ENCODE assay signal across 25 cellular contexts in the genomic region with DNA sequence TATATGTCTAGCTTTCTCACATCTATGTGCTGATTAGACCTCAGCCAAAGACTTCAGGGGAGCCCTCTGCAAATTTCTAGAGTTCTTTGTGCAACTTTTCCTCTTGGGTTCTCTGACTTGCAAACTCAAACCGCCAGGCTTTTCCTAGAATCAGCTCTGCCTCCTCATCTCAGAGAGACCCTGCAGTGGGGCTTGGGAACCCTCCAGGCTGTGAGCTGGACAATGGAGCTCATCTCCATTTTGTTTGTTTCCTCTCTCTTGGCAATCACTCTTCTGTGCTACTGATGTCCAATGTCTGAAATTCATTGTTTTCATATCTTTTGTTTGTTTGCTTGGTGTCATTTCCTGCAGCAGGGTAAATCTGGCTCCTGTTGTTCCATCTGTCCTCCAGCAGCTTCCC. TPM values are rescaled to one million over a fixed set of nuclear protein-coding genes. Genes with fewer than 3 reads are reported as not detected.
DNase-seq lines count a peak whose midpoint lies in the region; ATAC-seq and TF ChIP-seq lines count a peak whose summit lies in the region.
"Had no signal": no experiment of that assay in that cellular context is flagged by ENCODE, and none has a peak within 500 bp of the region (broad histone marks: within the 10 kb centered on the region; RNA-seq: fewer than 3 reads in every experiment).

No MANE protein-coding gene starts in this region.

- H3K4me1 Mint-ChIP-seq in WTC11, result peaks cover 49% of the 10 kb centered on the region
- H3K4me1 Mint-ChIP-seq: IgD-negative memory B cell had no signal

- DNase-seq in DMS53 (lab: John Stamatoyannopoulos, UW) (peak; percentile 54), WTC11 (ENCODE audit: low spot score) (peak; percentile 22), iPS-NIHi11 (ENCODE audit: low spot score) (peak; percentile 11), NCI-H146 (lab: John Stamatoyannopoulos, UW) (no peak), NCI-H226 (no peak), foreskin keratinocyte (no peak)
- DNase-seq: CD4-positive, alpha-beta T cell; DMS153; EL; HFFc6; Kasumi-1; MM.1S; NCI-H1092; NCI-H2107; NCI-H446 treated with DMSO at 0.1 percent for 48 hours; NCI-H69; NK-92 treated with Interleukin-12 subunit alpha and Interleukin-12 subunit beta, amount 100 ng/mL, for 24 hours had no signal

- TF ChIP-seq CTCF in WTC11 (IDR thresholded peaks at IDR 0.05) (no peak), foreskin keratinocyte (conservative IDR thresholded peaks at IDR 0.05) (no peak)

- H3K4me3 ChIP-seq in HUES6 (ENCODE audit: low read depth, low read length), result 0 out of 2 replicates have a peak overlapping the region, but pooled peaks have one; percentile 9
- H3K4me3 ChIP-seq: SK-N-MC had no signal

- ATAC-seq in WTC11 (peak; percentile 90), HG03159 (IDR thresholded peaks at IDR 0.05; ENCODE audit: unreplicated experiment) (no peak), foreskin keratinocyte (no peak)
- ATAC-seq: Right ventricle myocardium inferior had no signal

- H3K36me3 ChIP-seq in HUES6 (ENCODE audit: control insufficient read depth, insufficient read depth, low read length), result no peaks in the 10 kb centered on the region

- peaks cover 11% of the 10 kb centered on the region for H3K9me3 Mint-ChIP-seq in WTC11
- H3K9me3 Mint-ChIP-seq: CD4-positive, alpha-beta T cell; HFFc6; IgD-negative memory B cell had no signal

- H3K27ac ChIP-seq in HUES6 (ENCODE audit: low read depth, low read length), result peak overlapping the region; percentile 71
- no peak overlapping the region for H3K27ac ChIP-seq in foreskin keratinocyte
- H3K27ac ChIP-seq: SK-N-MC had no signal

- H3K27me3 Mint-ChIP-seq in WTC11 (ENCODE audit: low read depth), result no peaks in the 10 kb centered on the region
- H3K27me3 Mint-ChIP-seq: IgD-negative memory B cell had no signal

- H3K9ac ChIP-seq in HUES6 (ENCODE audit: low read length), result no peak overlapping the region

- peak overlapping the region; percentile 97 for H3K27ac Mint-ChIP-seq in WTC11
- H3K27ac Mint-ChIP-seq: CD4-positive, alpha-beta T cell; HFFc6; IgD-negative memory B cell had no signal

- peak overlapping the region; percentile 24; the same call in 1 of the 2 replicates for H3K4me3 Mint-ChIP-seq in WTC11
- H3K4me3 Mint-ChIP-seq: CD4-positive, alpha-beta T cell; HFFc6; IgD-negative memory B cell had no signal

- H3K4me1 ChIP-seq in HUES6 (ENCODE audit: control insufficient read depth, insufficient read depth, low read length), result peaks cover 12% of the 10 kb centered on the region
- no peaks in the 10 kb centered on the region for H3K4me1 ChIP-seq in foreskin keratinocyte

- CTCF ChIA-PET in WTC11 (lab: Charles Lee), result interaction anchor here (1.1 kb wide), 1 partner anchor 427 kb away, joined by 3 read pairs; no protein-coding TSS in a partner anchor

- POLR2A ChIA-PET in WTC11 (lab: Charles Lee), result no interaction called here

- H3K27me3 ChIP-seq in HUES6 (ENCODE audit: control insufficient read depth, insufficient read depth, low read length) (no peaks in the 10 kb centered on the region), foreskin keratinocyte (no peaks in the 10 kb centered on the region)

- peaks cover 8% of the 10 kb centered on the region; the same call in 1 of the 2 replicates for H3K36me3 Mint-ChIP-seq in WTC11
- H3K36me3 Mint-ChIP-seq: IgD-negative memory B cell had no signal

- H3K9me3 ChIP-seq in HUES6 (ENCODE audit: control insufficient read depth, insufficient read depth, low read depth, low read length), result no peaks in the 10 kb centered on the region

TF ChIP-seq in WTC11, 78 proteins besides CTCF, POLR2A, EP300 and RAD21:
- TF ChIP-seq, protein P1, sequence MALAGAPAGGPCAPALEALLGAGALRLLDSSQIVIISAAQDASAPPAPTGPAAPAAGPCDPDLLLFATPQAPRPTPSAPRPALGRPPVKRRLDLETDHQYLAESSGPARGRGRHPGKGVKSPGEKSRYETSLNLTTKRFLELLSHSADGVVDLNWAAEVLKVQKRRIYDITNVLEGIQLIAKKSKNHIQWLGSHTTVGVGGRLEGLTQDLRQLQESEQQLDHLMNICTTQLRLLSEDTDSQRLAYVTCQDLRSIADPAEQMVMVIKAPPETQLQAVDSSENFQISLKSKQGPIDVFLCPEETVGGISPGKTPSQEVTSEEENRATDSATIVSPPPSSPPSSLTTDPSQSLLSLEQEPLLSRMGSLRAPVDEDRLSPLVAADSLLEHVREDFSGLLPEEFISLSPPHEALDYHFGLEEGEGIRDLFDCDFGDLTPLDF (CRISPR knock-in tag; IDR thresholded peaks at IDR 0.05), result no peak
- TF ChIP-seq SOX15 (CRISPR knock-in tag; IDR thresholded peaks at IDR 0.05) (no peak), CREB1 (CRISPR knock-in tag; IDR thresholded peaks at IDR 0.05) (no peak), OVOL2 (CRISPR knock-in tag; IDR thresholded peaks at IDR 0.05; ENCODE audit: borderline replicate concordance) (no peak), ZNF671 (CRISPR knock-in tag; IDR thresholded peaks at IDR 0.05) (no peak), GABPB1 (CRISPR knock-in tag; IDR thresholded peaks at IDR 0.05) (no peak), ESRRA (CRISPR knock-in tag; IDR thresholded peaks at IDR 0.05; ENCODE audit: borderline replicate concordance) (no peak), ZNF396 (CRISPR knock-in tag; IDR thresholded peaks at IDR 0.05; ENCODE audit: borderline replicate concordance) (no peak)
- TF ChIP-seq, protein P2, sequence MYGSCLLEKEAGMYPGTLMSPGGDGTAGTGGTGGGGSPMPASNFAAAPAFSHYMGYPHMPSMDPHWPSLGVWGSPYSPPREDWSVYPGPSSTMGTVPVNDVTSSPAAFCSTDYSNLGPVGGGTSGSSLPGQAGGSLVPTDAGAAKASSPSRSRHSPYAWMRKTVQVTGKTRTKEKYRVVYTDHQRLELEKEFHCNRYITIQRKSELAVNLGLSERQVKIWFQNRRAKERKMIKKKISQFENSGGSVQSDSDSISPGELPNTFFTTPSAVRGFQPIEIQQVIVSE (CRISPR knock-in tag; IDR thresholded peaks at IDR 0.05; ENCODE audit: borderline replicate concordance), result no peak
- TF ChIP-seq, protein P3, sequence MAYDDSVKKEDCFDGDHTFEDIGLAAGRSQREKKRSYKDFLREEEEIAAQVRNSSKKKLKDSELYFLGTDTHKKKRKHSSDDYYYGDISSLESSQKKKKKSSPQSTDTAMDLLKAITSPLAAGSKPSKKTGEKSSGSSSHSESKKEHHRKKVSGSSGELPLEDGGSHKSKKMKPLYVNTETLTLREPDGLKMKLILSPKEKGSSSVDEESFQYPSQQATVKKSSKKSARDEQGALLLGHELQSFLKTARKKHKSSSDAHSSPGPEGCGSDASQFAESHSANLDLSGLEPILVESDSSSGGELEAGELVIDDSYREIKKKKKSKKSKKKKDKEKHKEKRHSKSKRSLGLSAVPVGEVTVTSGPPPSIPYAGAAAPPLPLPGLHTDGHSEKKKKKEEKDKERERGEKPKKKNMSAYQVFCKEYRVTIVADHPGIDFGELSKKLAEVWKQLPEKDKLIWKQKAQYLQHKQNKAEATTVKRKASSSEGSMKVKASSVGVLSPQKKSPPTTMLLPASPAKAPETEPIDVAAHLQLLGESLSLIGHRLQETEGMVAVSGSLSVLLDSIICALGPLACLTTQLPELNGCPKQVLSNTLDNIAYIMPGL (CRISPR knock-in tag; IDR thresholded peaks at IDR 0.05), result no peak
- TF ChIP-seq, protein P4, sequence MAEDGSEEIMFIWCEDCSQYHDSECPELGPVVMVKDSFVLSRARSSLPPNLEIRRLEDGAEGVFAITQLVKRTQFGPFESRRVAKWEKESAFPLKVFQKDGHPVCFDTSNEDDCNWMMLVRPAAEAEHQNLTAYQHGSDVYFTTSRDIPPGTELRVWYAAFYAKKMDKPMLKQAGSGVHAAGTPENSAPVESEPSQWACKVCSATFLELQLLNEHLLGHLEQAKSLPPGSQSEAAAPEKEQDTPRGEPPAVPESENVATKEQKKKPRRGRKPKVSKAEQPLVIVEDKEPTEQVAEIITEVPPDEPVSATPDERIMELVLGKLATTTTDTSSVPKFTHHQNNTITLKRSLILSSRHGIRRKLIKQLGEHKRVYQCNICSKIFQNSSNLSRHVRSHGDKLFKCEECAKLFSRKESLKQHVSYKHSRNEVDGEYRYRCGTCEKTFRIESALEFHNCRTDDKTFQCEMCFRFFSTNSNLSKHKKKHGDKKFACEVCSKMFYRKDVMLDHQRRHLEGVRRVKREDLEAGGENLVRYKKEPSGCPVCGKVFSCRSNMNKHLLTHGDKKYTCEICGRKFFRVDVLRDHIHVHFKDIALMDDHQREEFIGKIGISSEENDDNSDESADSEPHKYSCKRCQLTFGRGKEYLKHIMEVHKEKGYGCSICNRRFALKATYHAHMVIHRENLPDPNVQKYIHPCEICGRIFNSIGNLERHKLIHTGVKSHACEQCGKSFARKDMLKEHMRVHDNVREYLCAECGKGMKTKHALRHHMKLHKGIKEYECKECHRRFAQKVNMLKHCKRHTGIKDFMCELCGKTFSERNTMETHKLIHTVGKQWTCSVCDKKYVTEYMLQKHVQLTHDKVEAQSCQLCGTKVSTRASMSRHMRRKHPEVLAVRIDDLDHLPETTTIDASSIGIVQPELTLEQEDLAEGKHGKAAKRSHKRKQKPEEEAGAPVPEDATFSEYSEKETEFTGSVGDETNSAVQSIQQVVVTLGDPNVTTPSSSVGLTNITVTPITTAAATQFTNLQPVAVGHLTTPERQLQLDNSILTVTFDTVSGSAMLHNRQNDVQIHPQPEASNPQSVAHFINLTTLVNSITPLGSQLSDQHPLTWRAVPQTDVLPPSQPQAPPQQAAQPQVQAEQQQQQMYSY (CRISPR knock-in tag; IDR thresholded peaks at IDR 0.05), result no peak

RNA-seq across cellular contexts. Expression of a gene that starts 33.0 kb away (rescaled TPM):
- total RNA-seq in WTC11 (2021) (not detected in 3 replicates), foreskin keratinocyte (not detected in 2 replicates)
- not detected in 2 replicates for polyA plus RNA-seq in foreskin keratinocyte
- total RNA-seq: CD4-positive, alpha-beta T cell; HFFc6; HT-29; OCI-LY7; Right ventricle myocardium inferior had no signal
- polyA plus RNA-seq: BJ, IgD-negative memory B cell had no signal

Comparison
In these comparisons a context has a peak if more than half of its experiments do, and no peak if none do; other contexts are left out.
1. DNase-seq: peak in DMS53 (single experiment), WTC11 (single experiment) and iPS-NIHi11 (single experiment); none in NCI-H146 (single experiment), NCI-H226 (single experiment) and foreskin keratinocyte (0 of 2).